ENCODE assay signal across 1 cellular context in genomic region chr3:105802073-105802706, GRCh38.
TF ChIP-seq lines count a peak whose summit lies in the region.

No MANE protein-coding gene starts in this region.

TF ChIP-seq in GM23338, 12 proteins besides CTCF, POLR2A, EP300 and RAD21 (continued from another document):
- TF ChIP-seq ZNF462 (CRISPR knock-in tag; IDR thresholded peaks at IDR 0.05): no peak
